In genomic region chr12:19836056-19836455, GRCh38 we compare ENCODE assay signal across 5 cellular contexts.
"Had no signal": no experiment of that assay in that cellular context is flagged by ENCODE, and none has a peak within 500 bp of the region (broad histone marks: within the 10 kb centered on the region; RNA-seq: fewer than 3 reads in every experiment).

No MANE protein-coding gene starts in this region.

- DNase-seq: IMR-90 had no signal

- H3K27me3 Mint-ChIP-seq: IgD-negative memory B cell had no signal

- H3K36me3 Mint-ChIP-seq: IgD-negative memory B cell had no signal

- H3K4me3 ChIP-seq: K562 had no signal

- H3K4me1 Mint-ChIP-seq: IgD-negative memory B cell had no signal

- H3K4me3 Mint-ChIP-seq: IgD-negative memory B cell had no signal

- H3K27ac ChIP-seq: HL-60 had no signal

- H3K27ac Mint-ChIP-seq: IgD-negative memory B cell had no signal

- ATAC-seq: HepG2, K562 had no signal
